ENCODE assay signal across 15 cellular contexts in genomic region chr1:17672226-17672625, GRCh38.
A peak's percentile ranks its signal among the peaks of the same experiment; 100 is the strongest.
DNase-seq lines count a peak whose midpoint lies in the region; ATAC-seq lines count a peak whose summit lies in the region.
"Had no signal": no experiment of that assay in that cellular context is flagged by ENCODE, and none has a peak within 500 bp of the region (broad histone marks: within the 10 kb centered on the region; RNA-seq: fewer than 3 reads in every experiment).

No MANE protein-coding gene starts in this region.

- H3K9me3 Mint-ChIP-seq in dendritic cell treated with granulocyte-macrophage colony-stimulating factor and Interleukin-4, amounts not matched to agents 40 ng/mL and 50 ng/mL, for 4 days, result no peaks in the 10 kb centered on the region
- peaks cover 10% of the 10 kb centered on the region for H3K9me3 Mint-ChIP-seq in stimulated activated memory B cell treated with anti-CD40 and anti-IgM and Interleukin-4, amounts not matched to agents 10 μg/mL and 1 μg/mL and 100 μg/mL, for 72 hours
- H3K9me3 Mint-ChIP-seq: CD4-positive, alpha-beta T cell had no signal

- peaks cover 87% of the 10 kb centered on the region for H3K4me1 Mint-ChIP-seq in dendritic cell treated with granulocyte-macrophage colony-stimulating factor and Interleukin-4, amounts not matched to agents 40 ng/mL and 50 ng/mL, for 4 days (ENCODE audit: low read depth)
- peaks cover 32% of the 10 kb centered on the region for H3K4me1 Mint-ChIP-seq in stimulated activated memory B cell treated with anti-CD40 and anti-IgM and Interleukin-4, amounts not matched to agents 10 μg/mL and 1 μg/mL and 100 μg/mL, for 72 hours

- no peak overlapping the region for H3K4me3 Mint-ChIP-seq in dendritic cell treated with granulocyte-macrophage colony-stimulating factor and Interleukin-4, amounts not matched to agents 40 ng/mL and 50 ng/mL, for 4 days
- H3K4me3 Mint-ChIP-seq in stimulated activated memory B cell treated with anti-CD40 and anti-IgM and Interleukin-4, amounts not matched to agents 10 μg/mL and 1 μg/mL and 100 μg/mL, for 72 hours, result peak overlapping the region; percentile 8
- H3K4me3 Mint-ChIP-seq: CD4-positive, alpha-beta T cell had no signal

- H3K27me3 Mint-ChIP-seq in dendritic cell treated with granulocyte-macrophage colony-stimulating factor and Interleukin-4, amounts not matched to agents 40 ng/mL and 50 ng/mL, for 4 days, result no peaks in the 10 kb centered on the region
- no peaks in the 10 kb centered on the region for H3K27me3 Mint-ChIP-seq in stimulated activated memory B cell treated with anti-CD40 and anti-IgM and Interleukin-4, amounts not matched to agents 10 μg/mL and 1 μg/mL and 100 μg/mL, for 72 hours

- DNase-seq in NCI-H1694 treated with DMSO at 0.1 percent for 48 hours (lab: John Stamatoyannopoulos, UW) (peak; percentile 20), NCI-H1694 (lab: John Stamatoyannopoulos, UW) (no peak), NCI-H526 (lab: John Stamatoyannopoulos, UW) (peak; percentile 91 to 93), middle frontal gyrus (ENCODE audit: extremely low spot score, low spot score) (no peak), GOT3 (lab: John Stamatoyannopoulos, UW) (no peak), NCI-H2227 treated with DMSO at 0.1 percent for 48 hours (lab: John Stamatoyannopoulos, UW) (no peak)
- DNase-seq: 8988T; CD4-positive, alpha-beta T cell; DND-41; Karpas-422; MM.1S; SHP77 had no signal

- peak overlapping the region; percentile 2 for H3K27ac Mint-ChIP-seq in dendritic cell treated with granulocyte-macrophage colony-stimulating factor and Interleukin-4, amounts not matched to agents 40 ng/mL and 50 ng/mL, for 4 days
- no peak overlapping the region for H3K27ac Mint-ChIP-seq in stimulated activated memory B cell treated with anti-CD40 and anti-IgM and Interleukin-4, amounts not matched to agents 10 μg/mL and 1 μg/mL and 100 μg/mL, for 72 hours
- H3K27ac Mint-ChIP-seq: CD4-positive, alpha-beta T cell had no signal

- ATAC-seq in stimulated activated memory B cell treated with anti-CD40 and anti-IgM and Interleukin-4, amounts not matched to agents 10 μg/mL and 1 μg/mL and 100 μg/mL, for 72 hours, result no peak
- ATAC-seq: HepG2 had no signal

- intact Hi-C loops in dendritic cell treated with granulocyte-macrophage colony-stimulating factor and Interleukin-4, amounts not matched to agents 40 ng/mL and 50 ng/mL, for 4 days (cut with micrococcal nuclease), result no loop called here

- peaks cover 97% of the 10 kb centered on the region for H3K36me3 Mint-ChIP-seq in dendritic cell treated with granulocyte-macrophage colony-stimulating factor and Interleukin-4, amounts not matched to agents 40 ng/mL and 50 ng/mL, for 4 days (ENCODE audit: low read depth)
- H3K36me3 Mint-ChIP-seq in stimulated activated memory B cell treated with anti-CD40 and anti-IgM and Interleukin-4, amounts not matched to agents 10 μg/mL and 1 μg/mL and 100 μg/mL, for 72 hours, result no peaks in the 10 kb centered on the region

Comparison
In these comparisons a context has a peak if more than half of its experiments do, and no peak if none do; other contexts are left out.
1. DNase-seq: peak in NCI-H1694 treated with DMSO at 0.1 percent for 48 hours (single experiment) and NCI-H526 (2 of 2); none in NCI-H1694 (single experiment), middle frontal gyrus (single experiment), GOT3 (single experiment) and NCI-H2227 treated with DMSO at 0.1 percent for 48 hours (single experiment).